23 cellular contexts compared by ENCODE assay signal in genomic region chr2:10631405-10631804, GRCh38.
"Had no signal": no experiment of that assay in that cellular context is flagged by ENCODE, and none has a peak within 500 bp of the region (broad histone marks: within the 10 kb centered on the region; RNA-seq: fewer than 3 reads in every experiment).

No MANE protein-coding gene starts in this region.

- H3K4me3 ChIP-seq: coronary artery, dorsolateral prefrontal cortex, esophagus muscularis mucosa, gastrocnemius medialis, heart right ventricle, left lung, lower lobe of right lung, mucosa of descending colon had no signal

- H3K4me3 Mint-ChIP-seq: mesothelial cell of epicardium had no signal

- H3K4me1 ChIP-seq: gastrocnemius medialis, heart right ventricle, left lung, lower lobe of right lung had no signal

- ATAC-seq: gastrocnemius medialis, heart right ventricle, left cardiac atrium, left lung, left ventricle myocardium superior, lower lobe of right lung, mucosa of descending colon had no signal

- H3K9me3 Mint-ChIP-seq: mesothelial cell of epicardium had no signal

- DNase-seq: dermis blood vessel endothelial cell; dorsolateral prefrontal cortex; effector CD4-positive, alpha-beta T cell; effector memory CD4-positive, alpha-beta T cell; foreskin fibroblast; foreskin melanocyte; gastrocnemius medialis; glutamatergic neuron; head of caudate nucleus; heart right ventricle; hippocampal formation; left cardiac atrium; left lung; left ventricle myocardium superior; lower lobe of right lung; mesenchymal stem cell; mucosa of descending colon had no signal

- H3K9me3 ChIP-seq: esophagus muscularis mucosa, gastrocnemius medialis, heart right ventricle, left lung, lower lobe of right lung, mucosa of descending colon had no signal

- FAIRE-seq: colon, endothelial cell of umbilical vein, keratinocyte had no signal

- H3K27me3 ChIP-seq: dorsolateral prefrontal cortex, esophagus muscularis mucosa, gastrocnemius medialis, heart right ventricle, left lung had no signal

- H3K27ac Mint-ChIP-seq: mesothelial cell of epicardium had no signal

- H3K27ac ChIP-seq: coronary artery, dorsolateral prefrontal cortex, esophagus muscularis mucosa, gastrocnemius medialis, heart right ventricle, left lung, lower lobe of right lung had no signal
